1 cellular context compared by ENCODE assay signal in the genomic region with DNA sequence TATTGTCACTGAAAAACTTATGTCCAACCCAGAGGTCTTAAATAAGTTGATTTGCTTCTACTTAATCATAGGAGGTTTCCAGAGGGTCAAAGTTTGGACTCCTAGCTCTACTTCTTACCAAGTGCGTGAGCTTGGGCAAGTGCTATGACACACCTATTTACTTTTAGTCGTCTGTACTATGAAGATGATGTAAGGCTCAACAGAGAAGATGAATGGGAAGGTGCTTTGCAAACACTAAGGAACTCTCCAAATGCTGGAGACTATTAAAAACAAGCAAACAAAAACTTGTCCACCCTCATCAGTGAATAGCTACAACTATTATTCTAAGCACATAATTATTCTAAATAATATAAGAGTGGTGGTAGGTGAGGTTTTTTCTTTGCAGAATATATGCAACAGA.
TF ChIP-seq lines count a peak whose summit lies in the region.

No MANE protein-coding gene starts in this region.

TF ChIP-seq in endothelial cell of umbilical vein, 7 proteins besides CTCF, POLR2A, EP300 and RAD21 (continued from another document):
- no peak for TF ChIP-seq JUN (IDR thresholded peaks at IDR 0.05; ENCODE audit: borderline replicate concordance, insufficient read depth, insufficient read length, low read depth)
- TF ChIP-seq FOS (IDR thresholded peaks at IDR 0.05; ENCODE audit: borderline replicate concordance, insufficient read depth, low read length): no peak
- TF ChIP-seq MYC (IDR thresholded peaks at IDR 0.05; ENCODE audit: low read depth, low read length): no peak
- TF ChIP-seq EZH2 (IDR thresholded peaks at IDR 0.05; ENCODE audit: borderline replicate concordance, low read depth, low read length, severe bottlenecking): no peak
- TF ChIP-seq GATA2 (IDR thresholded peaks at IDR 0.05; ENCODE audit: insufficient read depth, insufficient read length, low read depth, low read length): no peak
